ENCODE assay signal across 1 cellular context in genomic region chr11:132353255-132353654, GRCh38.
TF ChIP-seq lines count a peak whose summit lies in the region.

No MANE protein-coding gene starts in this region.

TF ChIP-seq in H1, 55 proteins besides CTCF, POLR2A, EP300 and RAD21 (continued from another document):
- no peak for TF ChIP-seq NANOG (IDR thresholded peaks at IDR 0.05; ENCODE audit: insufficient read depth, low read depth, low read length, poor library complexity, severe bottlenecking)
- TF ChIP-seq CREB1 (IDR thresholded peaks at IDR 0.05) = no peak
- no peak for TF ChIP-seq POU5F1 (IDR thresholded peaks at IDR 0.05; ENCODE audit: low read depth, low read length)
- TF ChIP-seq SAP30 (IDR thresholded peaks at IDR 0.05; ENCODE audit: insufficient read depth, insufficient replicate concordance, low read length) = no peak
- no peak for TF ChIP-seq TCF12 (IDR thresholded peaks at IDR 0.05; ENCODE audit: low read depth, low read length)
- no peak for TF ChIP-seq CTBP2 (IDR thresholded peaks at IDR 0.05; ENCODE audit: borderline replicate concordance, insufficient read depth, insufficient read length, low read length)
- no peak for TF ChIP-seq SIX5 (IDR thresholded peaks at IDR 0.05; ENCODE audit: low read depth, low read length)
- no peak for TF ChIP-seq TAF7 (optimal IDR thresholded peaks at IDR 0.05; ENCODE audit: borderline replicate concordance, low read depth, low read length)
- TF ChIP-seq MAFK (IDR thresholded peaks at IDR 0.05; ENCODE audit: low read depth, low read length) = no peak
- TF ChIP-seq SP1 (IDR thresholded peaks at IDR 0.05; ENCODE audit: low read depth, low read length) = no peak
- no peak for TF ChIP-seq SUZ12 (IDR thresholded peaks at IDR 0.05; ENCODE audit: low read length)
- TF ChIP-seq CHD1 (IDR thresholded peaks at IDR 0.05; ENCODE audit: low read depth, low read length) = no peak
- no peak for TF ChIP-seq KDM5A (IDR thresholded peaks at IDR 0.05; ENCODE audit: low read length)
- no peak for TF ChIP-seq RNF2 (IDR thresholded peaks at IDR 0.05; ENCODE audit: borderline replicate concordance, low read depth, low read length, missing control alignments, poor library complexity, severe bottlenecking)
TF ChIP-seq in H1: peak in this region for 0.
